In the genomic region with DNA sequence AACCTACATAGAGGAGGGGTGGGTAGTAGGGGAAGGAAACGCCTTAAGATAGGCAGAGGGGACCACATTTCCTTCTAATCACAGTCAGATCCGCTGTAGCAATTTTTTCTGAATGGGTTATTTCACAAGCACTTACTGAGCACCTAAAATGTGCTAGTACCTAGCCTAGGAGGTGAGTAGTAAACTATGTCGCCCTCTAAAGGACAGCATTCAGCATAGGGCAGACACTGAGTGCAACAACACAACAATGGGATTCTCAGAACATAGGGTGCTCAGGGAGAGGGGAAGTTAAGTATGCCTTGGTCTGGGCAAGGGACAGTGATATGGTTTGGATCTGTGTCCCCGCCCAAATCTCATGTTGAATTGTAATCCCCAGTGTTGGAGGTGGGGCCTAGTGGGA, we compare ENCODE assay signal across 14 cellular contexts.
DNase-seq lines count a peak whose midpoint lies in the region; ATAC-seq and TF ChIP-seq lines count a peak whose summit lies in the region.
"Had no signal": no experiment of that assay in that cellular context is flagged by ENCODE, and none has a peak within 500 bp of the region (broad histone marks: within the 10 kb centered on the region; RNA-seq: fewer than 3 reads in every experiment).

No MANE protein-coding gene starts in this region.

- H2AFZ ChIP-seq in DND-41 (ENCODE audit: low read depth, low read length) (no peak overlapping the region), GM23338 (no peak overlapping the region)

- no peak for DNase-seq in DND-41
- peak; percentile 43 for DNase-seq in GM23338 (ENCODE audit: low spot score)
- peak; percentile 0 for DNase-seq in NOMO-1 treated with dmso at 0.1 percent for 144 hours (lab: John Stamatoyannopoulos, UW; ENCODE audit: unreplicated experiment)
- DNase-seq in foreskin keratinocyte, result no peak
- DNase-seq in activated CD4-positive, alpha-beta T cell treated with anti-CD3 and anti-CD28 coated beads for 1 hour, result no peak
- no peak for DNase-seq in NCI-H524 treated with DMSO at 0.1 percent for 48 hours (lab: John Stamatoyannopoulos, UW)
- DNase-seq: activated CD4-positive, CD25-positive, alpha-beta regulatory T cell; activated T-cell treated with anti-CD3 and anti-CD28 coated beads, Interleukin-2, amount 50 U/mL, for 4 hours; amniotic stem cell; left ventricle myocardium inferior; Right ventricle myocardium superior had no signal

- H3K79me2 ChIP-seq in DND-41 (ENCODE audit: insufficient read depth, low read length) (no peaks in the 10 kb centered on the region), GM23338 (replicated peaks; ENCODE audit: insufficient read depth) (no peaks in the 10 kb centered on the region)

- H3K9me3 Mint-ChIP-seq in GM23338, result peaks cover 30% of the 10 kb centered on the region

- no peak overlapping the region for H3K27ac Mint-ChIP-seq in GM23338

- peak; percentile 49 for TF ChIP-seq CTCF in DND-41 (IDR thresholded peaks at IDR 0.05; ENCODE audit: borderline replicate concordance, extremely low read depth, low read length, poor library complexity, severe bottlenecking)
- peak; percentile 42 to 81 for TF ChIP-seq CTCF in GM23338 (conservative IDR thresholded peaks at IDR 0.05; ENCODE audit: low read depth in 2 of 2)
- TF ChIP-seq CTCF in foreskin keratinocyte (conservative IDR thresholded peaks at IDR 0.05), result peak; percentile 35

- H3K27me3 Mint-ChIP-seq in GM23338 (ENCODE audit: insufficient read depth, low read depth, poor library complexity), result peaks cover 6% of the 10 kb centered on the region

- H3K27me3 ChIP-seq in DND-41 (ENCODE audit: insufficient read depth, low read length, poor library complexity), result peaks cover 11% of the 10 kb centered on the region
- no peaks in the 10 kb centered on the region for H3K27me3 ChIP-seq in GM23338 (ENCODE audit: insufficient read depth)
- H3K27me3 ChIP-seq in foreskin keratinocyte, result no peaks in the 10 kb centered on the region

- H3K4me1 Mint-ChIP-seq in GM23338, result no peaks in the 10 kb centered on the region; the same call in 2 of the 3 replicates

- H3K4me3 ChIP-seq in DND-41 (ENCODE audit: low read depth in 1 of 2, low read length in 2 of 2) (no peak overlapping the region), GM23338 (no peak overlapping the region)
- H3K4me3 ChIP-seq: left ventricle myocardium inferior had no signal

- no peaks in the 10 kb centered on the region for H3K9me2 ChIP-seq in GM23338 (ENCODE audit: insufficient read depth)

- no peaks in the 10 kb centered on the region for H3K4me1 ChIP-seq in DND-41 (ENCODE audit: insufficient read depth, low read length)
- no peaks in the 10 kb centered on the region for H3K4me1 ChIP-seq in GM23338 (ENCODE audit: insufficient read depth)
- no peaks in the 10 kb centered on the region for H3K4me1 ChIP-seq in foreskin keratinocyte
- H3K4me1 ChIP-seq: left ventricle myocardium inferior had no signal

- no peaks in the 10 kb centered on the region for H3K36me3 ChIP-seq in DND-41 (ENCODE audit: insufficient read depth, low read length)
- H3K36me3 ChIP-seq in GM23338 (ENCODE audit: insufficient read depth), result no peaks in the 10 kb centered on the region; the same call in 1 of the 2 replicates
- H3K36me3 ChIP-seq: left ventricle myocardium inferior had no signal

- H3K4me2 ChIP-seq in DND-41 (ENCODE audit: insufficient read depth, low read length), result no peak overlapping the region
- no peak overlapping the region for H3K4me2 ChIP-seq in GM23338

- H3K27ac ChIP-seq in DND-41 (ENCODE audit: low read length), result no peak overlapping the region
- H3K27ac ChIP-seq in GM23338 (ENCODE audit: low read depth), result no peak overlapping the region
- H3K27ac ChIP-seq in foreskin keratinocyte, result no peak overlapping the region
- H3K27ac ChIP-seq: left ventricle myocardium inferior had no signal

- H3K9ac ChIP-seq in DND-41 (ENCODE audit: low read depth, low read length), result no peak overlapping the region

- H3K9me3 ChIP-seq in DND-41 (ENCODE audit: insufficient read depth, low read length, severe bottlenecking), result no peaks in the 10 kb centered on the region

- H3F3A ChIP-seq in GM23338 (replicated peaks; ENCODE audit: low read depth), result no peaks in the 10 kb centered on the region

- peaks cover 27% of the 10 kb centered on the region for H3K36me3 Mint-ChIP-seq in GM23338 (ENCODE audit: low read depth)

- no peaks in the 10 kb centered on the region for H4K20me1 ChIP-seq in DND-41 (ENCODE audit: insufficient read depth, low read length)
- H4K20me1 ChIP-seq in GM23338 (replicated peaks; ENCODE audit: insufficient read depth), result no peaks in the 10 kb centered on the region

- H3K4me3 Mint-ChIP-seq in GM23338, result no peak overlapping the region
- H3K4me3 Mint-ChIP-seq: activated T-cell treated with anti-CD3 and anti-CD28 coated beads, Interleukin-2, amount 50 U/mL, for 4 hours; nephron had no signal

- ATAC-seq in DND-41 (ENCODE audit: insufficient read depth, low read depth) (no peak), GM23338 (peak; percentile 87), foreskin keratinocyte (no peak), HG03378 (IDR thresholded peaks at IDR 0.05; ENCODE audit: unreplicated experiment) (no peak), GM21737 (IDR thresholded peaks at IDR 0.05; ENCODE audit: unreplicated experiment) (no peak)
- ATAC-seq: activated T-cell treated with anti-CD3 and anti-CD28 coated beads, Interleukin-2, amount 50 U/mL, for 4 hours had no signal

TF ChIP-seq in GM23338, 12 proteins besides CTCF, POLR2A, EP300 and RAD21:
- TF ChIP-seq, protein P1, sequence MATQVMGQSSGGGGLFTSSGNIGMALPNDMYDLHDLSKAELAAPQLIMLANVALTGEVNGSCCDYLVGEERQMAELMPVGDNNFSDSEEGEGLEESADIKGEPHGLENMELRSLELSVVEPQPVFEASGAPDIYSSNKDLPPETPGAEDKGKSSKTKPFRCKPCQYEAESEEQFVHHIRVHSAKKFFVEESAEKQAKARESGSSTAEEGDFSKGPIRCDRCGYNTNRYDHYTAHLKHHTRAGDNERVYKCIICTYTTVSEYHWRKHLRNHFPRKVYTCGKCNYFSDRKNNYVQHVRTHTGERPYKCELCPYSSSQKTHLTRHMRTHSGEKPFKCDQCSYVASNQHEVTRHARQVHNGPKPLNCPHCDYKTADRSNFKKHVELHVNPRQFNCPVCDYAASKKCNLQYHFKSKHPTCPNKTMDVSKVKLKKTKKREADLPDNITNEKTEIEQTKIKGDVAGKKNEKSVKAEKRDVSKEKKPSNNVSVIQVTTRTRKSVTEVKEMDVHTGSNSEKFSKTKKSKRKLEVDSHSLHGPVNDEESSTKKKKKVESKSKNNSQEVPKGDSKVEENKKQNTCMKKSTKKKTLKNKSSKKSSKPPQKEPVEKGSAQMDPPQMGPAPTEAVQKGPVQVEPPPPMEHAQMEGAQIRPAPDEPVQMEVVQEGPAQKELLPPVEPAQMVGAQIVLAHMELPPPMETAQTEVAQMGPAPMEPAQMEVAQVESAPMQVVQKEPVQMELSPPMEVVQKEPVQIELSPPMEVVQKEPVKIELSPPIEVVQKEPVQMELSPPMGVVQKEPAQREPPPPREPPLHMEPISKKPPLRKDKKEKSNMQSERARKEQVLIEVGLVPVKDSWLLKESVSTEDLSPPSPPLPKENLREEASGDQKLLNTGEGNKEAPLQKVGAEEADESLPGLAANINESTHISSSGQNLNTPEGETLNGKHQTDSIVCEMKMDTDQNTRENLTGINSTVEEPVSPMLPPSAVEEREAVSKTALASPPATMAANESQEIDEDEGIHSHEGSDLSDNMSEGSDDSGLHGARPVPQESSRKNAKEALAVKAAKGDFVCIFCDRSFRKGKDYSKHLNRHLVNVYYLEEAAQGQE (IDR thresholded peaks at IDR 0.05; ENCODE audit: unreplicated experiment), result no peak
- TF ChIP-seq JUNB (IDR thresholded peaks at IDR 0.05; ENCODE audit: unreplicated experiment) (no peak), POLR2AphosphoS5 (IDR thresholded peaks at IDR 0.05; ENCODE audit: low read depth) (no peak), STAT1 (IDR thresholded peaks at IDR 0.05; ENCODE audit: unreplicated experiment) (no peak)
- TF ChIP-seq, protein P2, sequence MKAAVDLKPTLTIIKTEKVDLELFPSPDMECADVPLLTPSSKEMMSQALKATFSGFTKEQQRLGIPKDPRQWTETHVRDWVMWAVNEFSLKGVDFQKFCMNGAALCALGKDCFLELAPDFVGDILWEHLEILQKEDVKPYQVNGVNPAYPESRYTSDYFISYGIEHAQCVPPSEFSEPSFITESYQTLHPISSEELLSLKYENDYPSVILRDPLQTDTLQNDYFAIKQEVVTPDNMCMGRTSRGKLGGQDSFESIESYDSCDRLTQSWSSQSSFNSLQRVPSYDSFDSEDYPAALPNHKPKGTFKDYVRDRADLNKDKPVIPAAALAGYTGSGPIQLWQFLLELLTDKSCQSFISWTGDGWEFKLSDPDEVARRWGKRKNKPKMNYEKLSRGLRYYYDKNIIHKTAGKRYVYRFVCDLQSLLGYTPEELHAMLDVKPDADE (IDR thresholded peaks at IDR 0.05), result no peak

Comparison
In these comparisons a context has a peak if more than half of its experiments do, and no peak if none do; other contexts are left out.
1. DNase-seq: peak in GM23338 (single experiment) and NOMO-1 treated with dmso at 0.1 percent for 144 hours (single experiment); none in DND-41 (single experiment), foreskin keratinocyte (0 of 2), activated CD4-positive, alpha-beta T cell treated with anti-CD3 and anti-CD28 coated beads for 1 hour (single experiment) and NCI-H524 treated with DMSO at 0.1 percent for 48 hours (single experiment).
2. Peak in every context shown above with its lines, with median percentiles within 50 percentile points of each other: CTCF ChIP-seq.